ENCODE assay signal across 2 cellular contexts in genomic region chr7:104928721-104929400, GRCh38.
TF ChIP-seq lines count a peak whose summit lies in the region.

No MANE protein-coding gene starts in this region.

TF ChIP-seq in GM23338, 12 proteins besides CTCF, POLR2A, EP300 and RAD21:
- TF ChIP-seq ZNF114 (CRISPR knock-in tag; IDR thresholded peaks at IDR 0.05) (no peak), ETS1 (IDR thresholded peaks at IDR 0.05) (no peak), JUNB (IDR thresholded peaks at IDR 0.05; ENCODE audit: unreplicated experiment) (no peak), STAT1 (IDR thresholded peaks at IDR 0.05; ENCODE audit: unreplicated experiment) (no peak), CREB1 (CRISPR knock-in tag; IDR thresholded peaks at IDR 0.05; ENCODE audit: low read depth) (no peak), POLR2AphosphoS5 (IDR thresholded peaks at IDR 0.05; ENCODE audit: low read depth) (no peak), ZNF462 (CRISPR knock-in tag; IDR thresholded peaks at IDR 0.05) (no peak), REST (IDR thresholded peaks at IDR 0.05; ENCODE audit: unreplicated experiment) (no peak), EZH2phosphoT487 (IDR thresholded peaks at IDR 0.05; ENCODE audit: unreplicated experiment) (no peak), EZH2 (IDR thresholded peaks at IDR 0.05; ENCODE audit: low read depth, unreplicated experiment) (no peak), ZNF331 (CRISPR knock-in tag; IDR thresholded peaks at IDR 0.05; ENCODE audit: low read depth) (no peak), NANOG (IDR thresholded peaks at IDR 0.05; ENCODE audit: borderline replicate concordance) (no peak)

TF ChIP-seq in IMR-90, 13 proteins besides CTCF, POLR2A, EP300 and RAD21:
- TF ChIP-seq MAFK (IDR thresholded peaks at IDR 0.05; ENCODE audit: low read depth, low read length) (no peak), CEBPB (IDR thresholded peaks at IDR 0.05; ENCODE audit: low read depth, low read length) (no peak), NFE2L2 (IDR thresholded peaks at IDR 0.05; ENCODE audit: low read depth, low read length) (no peak), CHD1 (IDR thresholded peaks at IDR 0.05; ENCODE audit: low read depth, low read length) (no peak), MAZ (IDR thresholded peaks at IDR 0.05; ENCODE audit: borderline replicate concordance, low read depth, low read length) (no peak), USF2 (IDR thresholded peaks at IDR 0.05; ENCODE audit: low read depth, low read length) (no peak)
TF ChIP-seq in IMR-90: peak in this region for 0.
